ENCODE assay signal across 8 cellular contexts in the genomic region with DNA sequence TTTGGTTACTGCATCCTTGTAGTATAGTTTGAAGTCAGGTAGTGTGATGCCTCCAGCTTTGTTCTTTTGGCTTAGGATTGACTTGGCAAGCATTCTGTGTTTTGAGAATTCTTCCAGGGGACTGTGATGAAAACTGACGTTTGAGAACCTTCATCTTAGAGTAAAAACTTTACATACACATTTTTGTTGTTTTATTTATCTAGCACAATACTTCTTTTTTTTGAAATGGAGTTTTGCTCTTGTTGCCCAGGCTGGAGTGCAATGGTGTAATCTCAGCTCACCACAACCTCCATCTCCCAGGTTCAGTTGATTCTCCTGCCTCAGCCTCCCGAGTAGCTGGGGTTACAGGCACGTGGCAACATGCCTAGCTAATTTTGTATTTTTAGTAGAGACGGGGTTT. TPM values are rescaled to one million over a fixed set of nuclear protein-coding genes. Genes with fewer than 3 reads are reported as not detected.
DNase-seq lines count a peak whose midpoint lies in the region; ATAC-seq and TF ChIP-seq lines count a peak whose summit lies in the region.
"Not testable (repeated sequence)": the region's sequence is repeated elsewhere in the genome, so short reads cannot be mapped to it uniquely, and the experiment has no call there.

No MANE protein-coding gene starts in this region.

- not testable (repeated sequence) for H3K9me3 ChIP-seq in CD4-positive, alpha-beta memory T cell (ENCODE audit: control insufficient read depth in 1 of 2, low read length in 2 of 2); OCI-LY7 (ENCODE audit: low read length); osteoblast (ENCODE audit: low read depth, low read length)

- TF ChIP-seq CTCF in OCI-LY7 (conservative IDR thresholded peaks at IDR 0.05; ENCODE audit: low read length); fibroblast of pulmonary artery (IDR thresholded peaks at IDR 0.05; ENCODE audit: low read length, missing control alignments); osteoblast (IDR thresholded peaks at IDR 0.05; ENCODE audit: extremely low read depth, low read depth, low read length): not testable (repeated sequence)

- peak overlapping the region in 4 of 7 donors; percentile 9 to 63 (median 42) for H3K27ac Mint-ChIP-seq in CD4-positive, alpha-beta memory T cell
- H3K27ac Mint-ChIP-seq in activated CD4-positive, alpha-beta T cell treated with anti-CD3 and anti-CD28 coated beads for 36 hours; stimulated activated naive CD8-positive, alpha-beta T cell treated with anti-CD3 and anti-CD28 coated beads, Interleukin-15, amount 100 ng/mL, for 72 hours: not testable (repeated sequence)
- H3K27ac Mint-ChIP-seq in activated T-helper 1 cell treated with anti-CD3 and anti-CD28 coated beads, Interleukin-12 subunit alpha, Interleukin-12 subunit beta, Interleukin-2, Interleukin-4 antibody, amounts not matched to agents 30 ng/mL and 10 ng/mL and 1 ng/mL, durations not matched to agents 14 hours and 24 hours and 36 hours, result peak overlapping the region; percentile 60
- H3K27ac Mint-ChIP-seq in activated naive CD8-positive, alpha-beta T cell treated with anti-CD3 and anti-CD28 coated beads, Interleukin-2, amount 50 U/mL, for 24 hours, result peak overlapping the region; percentile 35

- CTCF ChIA-PET in CD4-positive, alpha-beta memory T cell (lab: Charles Lee; ENCODE audit: partially characterized antibody), result interaction anchor here (1.2 kb wide), 1 partner anchor 233 kb away, joined by 3 read pairs; no protein-coding TSS in a partner anchor
- CTCF ChIA-PET in OCI-LY7 (lab: Charles Lee; ENCODE audit: unreplicated experiment), result not testable (repeated sequence)
- CTCF ChIA-PET in activated CD4-positive, alpha-beta T cell treated with anti-CD3 and anti-CD28 coated beads for 36 hours (lab: Charles Lee), result interaction anchor here (0.8 kb wide), 1 partner anchor 157 kb away, joined by 3 read pairs; no protein-coding TSS in a partner anchor

- H3K79me2 ChIP-seq in OCI-LY7 (ENCODE audit: insufficient read depth, low read depth, low read length), result peaks cover 92% of the 10 kb centered on the region
- H3K79me2 ChIP-seq in osteoblast (ENCODE audit: insufficient read depth, low read length), result peaks cover 91% of the 10 kb centered on the region

- H4K20me1 ChIP-seq in OCI-LY7 (ENCODE audit: insufficient read depth, low read length), result peaks cover 70% of the 10 kb centered on the region
- H4K20me1 ChIP-seq in osteoblast (ENCODE audit: insufficient read depth, low read length), result peaks cover 83% of the 10 kb centered on the region

- H3K4me1 ChIP-seq in CD4-positive, alpha-beta memory T cell (ENCODE audit: insufficient read depth, low read length), result peaks cover 81% of the 10 kb centered on the region
- H3K4me1 ChIP-seq in OCI-LY7 (ENCODE audit: insufficient read depth, low read length, poor library complexity, severe bottlenecking), result peaks cover 78% of the 10 kb centered on the region
- H3K4me1 ChIP-seq in osteoblast (ENCODE audit: insufficient read depth, low read length), result peaks cover 67% of the 10 kb centered on the region

- H3K4me3 Mint-ChIP-seq in CD4-positive, alpha-beta memory T cell, result peak overlapping the region in 4 of 8 donors; percentile 28 to 40 (median 36)
- peak overlapping the region; percentile 11 for H3K4me3 Mint-ChIP-seq in activated CD4-positive, alpha-beta T cell treated with anti-CD3 and anti-CD28 coated beads for 36 hours
- peak overlapping the region; percentile 62 for H3K4me3 Mint-ChIP-seq in activated T-helper 1 cell treated with anti-CD3 and anti-CD28 coated beads, Interleukin-12 subunit alpha, Interleukin-12 subunit beta, Interleukin-2, Interleukin-4 antibody, amounts not matched to agents 30 ng/mL and 10 ng/mL and 1 ng/mL, durations not matched to agents 14 hours and 24 hours and 36 hours
- H3K4me3 Mint-ChIP-seq in activated naive CD8-positive, alpha-beta T cell treated with anti-CD3 and anti-CD28 coated beads, Interleukin-2, amount 50 U/mL, for 24 hours, result peak overlapping the region; percentile 7
- H3K4me3 Mint-ChIP-seq in stimulated activated naive CD8-positive, alpha-beta T cell treated with anti-CD3 and anti-CD28 coated beads, Interleukin-15, amount 100 ng/mL, for 72 hours, result peak overlapping the region; percentile 13 to 50

- peaks cover 61 to 87% (median 71%) of the 10 kb centered on the region in 4 donors for H3K4me1 Mint-ChIP-seq in CD4-positive, alpha-beta memory T cell
- H3K4me1 Mint-ChIP-seq in activated CD4-positive, alpha-beta T cell treated with anti-CD3 and anti-CD28 coated beads for 36 hours, result peaks cover 89% of the 10 kb centered on the region
- peaks cover 91% of the 10 kb centered on the region for H3K4me1 Mint-ChIP-seq in activated T-helper 1 cell treated with anti-CD3 and anti-CD28 coated beads, Interleukin-12 subunit alpha, Interleukin-12 subunit beta, Interleukin-2, Interleukin-4 antibody, amounts not matched to agents 30 ng/mL and 10 ng/mL and 1 ng/mL, durations not matched to agents 14 hours and 24 hours and 36 hours (ENCODE audit: low read depth)
- H3K4me1 Mint-ChIP-seq in activated naive CD8-positive, alpha-beta T cell treated with anti-CD3 and anti-CD28 coated beads, Interleukin-2, amount 50 U/mL, for 24 hours, result peaks cover 91% of the 10 kb centered on the region
- peaks cover 89% of the 10 kb centered on the region for H3K4me1 Mint-ChIP-seq in stimulated activated naive CD8-positive, alpha-beta T cell treated with anti-CD3 and anti-CD28 coated beads, Interleukin-15, amount 100 ng/mL, for 72 hours

- H3K4me2 ChIP-seq in OCI-LY7 (ENCODE audit: low read length) (peak overlapping the region; percentile 62; the same call in 1 of the 2 replicates), osteoblast (ENCODE audit: insufficient read depth, low read length) (peak overlapping the region; percentile 74)

- not testable (repeated sequence) for H3K27ac ChIP-seq in CD4-positive, alpha-beta memory T cell (ENCODE audit: low read depth, low read length); OCI-LY7 (ENCODE audit: low read depth, low read length, poor library complexity, severe bottlenecking)
- peak overlapping the region; percentile 25 for H3K27ac ChIP-seq in osteoblast (ENCODE audit: low read depth, low read length)

- H3K27me3 ChIP-seq in CD4-positive, alpha-beta memory T cell (ENCODE audit: insufficient read depth, low read length); osteoblast (ENCODE audit: insufficient read depth, low read length): not testable (repeated sequence)

- H3K4me3 ChIP-seq in CD4-positive, alpha-beta memory T cell (ENCODE audit: low read length in 2 of 2); OCI-LY7 (ENCODE audit: low read depth, low read length, poor library complexity, severe bottlenecking): not testable (repeated sequence)
- peak overlapping the region; percentile 43 for H3K4me3 ChIP-seq in fibroblast of pulmonary artery (replicated peaks; ENCODE audit: low read depth, low read length)
- peak overlapping the region; percentile 20 for H3K4me3 ChIP-seq in osteoblast (ENCODE audit: insufficient read depth, low read length)

- not testable (repeated sequence) for H3K36me3 ChIP-seq in CD4-positive, alpha-beta memory T cell (ENCODE audit: insufficient read depth, low read length); osteoblast (ENCODE audit: insufficient read depth, low read length)
- peaks cover 22% of the 10 kb centered on the region for H3K36me3 ChIP-seq in OCI-LY7 (ENCODE audit: insufficient read depth, low read length)

- not testable (repeated sequence) for ATAC-seq in activated CD4-positive, alpha-beta T cell treated with anti-CD3 and anti-CD28 coated beads for 36 hours; activated naive CD8-positive, alpha-beta T cell treated with anti-CD3 and anti-CD28 coated beads, Interleukin-2, amount 50 U/mL, for 24 hours; stimulated activated naive CD8-positive, alpha-beta T cell treated with anti-CD3 and anti-CD28 coated beads, Interleukin-15, amount 100 ng/mL, for 72 hours

- not testable (repeated sequence) for H3K9me3 Mint-ChIP-seq in CD4-positive, alpha-beta memory T cell; activated CD4-positive, alpha-beta T cell treated with anti-CD3 and anti-CD28 coated beads for 36 hours (ENCODE audit: low read depth); activated T-helper 1 cell treated with anti-CD3 and anti-CD28 coated beads, Interleukin-12 subunit alpha, Interleukin-12 subunit beta, Interleukin-2, Interleukin-4 antibody, amounts not matched to agents 30 ng/mL and 10 ng/mL and 1 ng/mL, durations not matched to agents 14 hours and 24 hours and 36 hours; activated naive CD8-positive, alpha-beta T cell treated with anti-CD3 and anti-CD28 coated beads, Interleukin-2, amount 50 U/mL, for 24 hours; stimulated activated naive CD8-positive, alpha-beta T cell treated with anti-CD3 and anti-CD28 coated beads, Interleukin-15, amount 100 ng/mL, for 72 hours

- POLR2A ChIA-PET in CD4-positive, alpha-beta memory T cell (lab: Charles Lee; ENCODE audit: partially characterized antibody), result interaction anchor here (4.3 kb wide), 1 partner anchor 11 kb away, joined by 11 read pairs; no protein-coding TSS in a partner anchor
- POLR2A ChIA-PET in OCI-LY7 (lab: Charles Lee), result interaction anchor here (3.7 kb wide), 1 partner anchor 11 kb away, joined by 32 read pairs; no protein-coding TSS in a partner anchor
- POLR2A ChIA-PET in activated CD4-positive, alpha-beta T cell treated with anti-CD3 and anti-CD28 coated beads for 36 hours (lab: Charles Lee), result not testable (repeated sequence)

- H2AFZ ChIP-seq in OCI-LY7 (ENCODE audit: low read length); osteoblast (ENCODE audit: low read length): not testable (repeated sequence)

- not testable (repeated sequence) for BruUV-seq in OCI-LY7 (replicated peaks; lab: Mats Ljungman, UMichigan)

- H3K9me2 ChIP-seq in OCI-LY7 (ENCODE audit: insufficient read depth, low read length), result not testable (repeated sequence)

- not testable (repeated sequence) for DNase-seq in CD4-positive, alpha-beta memory T cell; OCI-LY7 (ENCODE audit: low spot score); activated CD4-positive, alpha-beta T cell treated with anti-CD3 and anti-CD28 coated beads for 36 hours; activated T-helper 1 cell treated with anti-CD3 and anti-CD28 coated beads, Interleukin-12 subunit alpha, Interleukin-12 subunit beta, Interleukin-2, Interleukin-4 antibody, amounts not matched to agents 30 ng/mL and 10 ng/mL and 1 ng/mL, durations not matched to agents 14 hours and 24 hours and 36 hours (ENCODE audit: low spot score); activated naive CD8-positive, alpha-beta T cell treated with anti-CD3 and anti-CD28 coated beads, Interleukin-2, amount 50 U/mL, for 24 hours; osteoblast (ENCODE audit: insufficient read length, low spot score, missing footprints); stimulated activated naive CD8-positive, alpha-beta T cell treated with anti-CD3 and anti-CD28 coated beads, Interleukin-15, amount 100 ng/mL, for 72 hours
- peak; percentile 24 for DNase-seq in fibroblast of pulmonary artery (ENCODE audit: low read depth)

- H3K36me3 Mint-ChIP-seq in CD4-positive, alpha-beta memory T cell, result not testable (repeated sequence)
- peaks cover 50% of the 10 kb centered on the region for H3K36me3 Mint-ChIP-seq in activated CD4-positive, alpha-beta T cell treated with anti-CD3 and anti-CD28 coated beads for 36 hours (ENCODE audit: low read depth)
- H3K36me3 Mint-ChIP-seq in activated T-helper 1 cell treated with anti-CD3 and anti-CD28 coated beads, Interleukin-12 subunit alpha, Interleukin-12 subunit beta, Interleukin-2, Interleukin-4 antibody, amounts not matched to agents 30 ng/mL and 10 ng/mL and 1 ng/mL, durations not matched to agents 14 hours and 24 hours and 36 hours (ENCODE audit: low read depth), result peaks cover 16% of the 10 kb centered on the region
- peaks cover 30% of the 10 kb centered on the region for H3K36me3 Mint-ChIP-seq in activated naive CD8-positive, alpha-beta T cell treated with anti-CD3 and anti-CD28 coated beads, Interleukin-2, amount 50 U/mL, for 24 hours (ENCODE audit: low read depth)

- not testable (repeated sequence) for H3K27me3 Mint-ChIP-seq in CD4-positive, alpha-beta memory T cell; activated CD4-positive, alpha-beta T cell treated with anti-CD3 and anti-CD28 coated beads for 36 hours; activated T-helper 1 cell treated with anti-CD3 and anti-CD28 coated beads, Interleukin-12 subunit alpha, Interleukin-12 subunit beta, Interleukin-2, Interleukin-4 antibody, amounts not matched to agents 30 ng/mL and 10 ng/mL and 1 ng/mL, durations not matched to agents 14 hours and 24 hours and 36 hours (ENCODE audit: insufficient read depth); activated naive CD8-positive, alpha-beta T cell treated with anti-CD3 and anti-CD28 coated beads, Interleukin-2, amount 50 U/mL, for 24 hours; stimulated activated naive CD8-positive, alpha-beta T cell treated with anti-CD3 and anti-CD28 coated beads, Interleukin-15, amount 100 ng/mL, for 72 hours

- intact Hi-C loops in CD4-positive, alpha-beta memory T cell (cut with micrococcal nuclease); OCI-LY7 (cut with micrococcal nuclease; ENCODE audit: unreplicated experiment); activated CD4-positive, alpha-beta T cell treated with anti-CD3 and anti-CD28 coated beads for 36 hours (cut with DNase I, micrococcal nuclease); activated T-helper 1 cell treated with anti-CD3 and anti-CD28 coated beads, Interleukin-12 subunit alpha, Interleukin-12 subunit beta, Interleukin-2, Interleukin-4 antibody, amounts not matched to agents 30 ng/mL and 10 ng/mL and 1 ng/mL, durations not matched to agents 14 hours and 24 hours and 36 hours (cut with micrococcal nuclease): not testable (repeated sequence)

RNA-seq across cellular contexts. Expression of gene HIF1A, which starts 13.4 kb away (rescaled TPM):
- total RNA-seq in CD4-positive, alpha-beta memory T cell, result 10 to 100 TPM; 84.7 to 87.1 TPM
- polyA plus RNA-seq in CD4-positive, alpha-beta memory T cell, result 10 to 100 TPM; 82.5 to 83.7 TPM
- total RNA-seq in OCI-LY7 (2014; rRNA removed; shearing (Covaris generic)), result 59.5 and 71.7 TPM in 2 replicates
- total RNA-seq in OCI-LY7 (2022), result 88.1 and 93.7 TPM in 2 replicates
- 100 to 1,000 TPM; 196 to 329 TPM for total RNA-seq in activated CD4-positive, alpha-beta T cell treated with anti-CD3 and anti-CD28 coated beads for 36 hours
- 241 and 247 TPM in 2 replicates for total RNA-seq in activated T-helper 1 cell treated with anti-CD3 and anti-CD28 coated beads, Interleukin-12 subunit alpha, Interleukin-12 subunit beta, Interleukin-2, Interleukin-4 antibody, amounts not matched to agents 30 ng/mL and 10 ng/mL and 1 ng/mL, durations not matched to agents 14 hours and 24 hours and 36 hours
- total RNA-seq in osteoblast, result 611 and 816 TPM in 2 replicates

RNA-seq across cellular contexts. Expression of gene SNAPC1, which starts 53.5 kb away (rescaled TPM):
- 1 to 10 TPM; 4.0 to 4.2 TPM for total RNA-seq in CD4-positive, alpha-beta memory T cell
- 1 to 10 TPM; 4.4 to 5.9 TPM for polyA plus RNA-seq in CD4-positive, alpha-beta memory T cell
- 10.5 and 11.7 TPM in 2 replicates for total RNA-seq in OCI-LY7 (2014; rRNA removed; shearing (Covaris generic))
- 9.5 and 12.1 TPM in 2 replicates for total RNA-seq in OCI-LY7 (2022)
- 10 to 100 TPM; 10.5 to 11.2 TPM for total RNA-seq in activated CD4-positive, alpha-beta T cell treated with anti-CD3 and anti-CD28 coated beads for 36 hours
- total RNA-seq in activated T-helper 1 cell treated with anti-CD3 and anti-CD28 coated beads, Interleukin-12 subunit alpha, Interleukin-12 subunit beta, Interleukin-2, Interleukin-4 antibody, amounts not matched to agents 30 ng/mL and 10 ng/mL and 1 ng/mL, durations not matched to agents 14 hours and 24 hours and 36 hours, result 10.8 and 11.0 TPM in 2 replicates
- total RNA-seq in osteoblast, result 26.5 and 35.8 TPM in 2 replicates
